17 cellular contexts compared by ENCODE assay signal in genomic region chr14:61468063-61468825, GRCh38.
DNase-seq lines count a peak whose midpoint lies in the region; ATAC-seq and TF ChIP-seq lines count a peak whose summit lies in the region.
"Had no signal": no experiment of that assay in that cellular context is flagged by ENCODE, and none has a peak within 500 bp of the region (broad histone marks: within the 10 kb centered on the region; RNA-seq: fewer than 3 reads in every experiment).

No MANE protein-coding gene starts in this region.

- peaks cover 55% of the 10 kb centered on the region for H3K36me3 Mint-ChIP-seq in activated naive CD8-positive, alpha-beta T cell treated with anti-CD3 and anti-CD28 coated beads, Interleukin-2, amount 50 U/mL, for 24 hours (ENCODE audit: low read depth)
- H3K36me3 Mint-ChIP-seq in nephron progenitor cell (ENCODE audit: low read depth), result no peaks in the 10 kb centered on the region

- intact Hi-C loops in lower lobe of right lung (cut with DNase I), result loop anchor here (10.0 kb wide), 2 partner anchors 267 to 367 kb away; no protein-coding TSS in a partner anchor

- TF ChIP-seq CTCF in lower lobe of right lung (IDR thresholded peaks at IDR 0.05), result no peak
- TF ChIP-seq CTCF in nephron progenitor cell (IDR thresholded peaks at IDR 0.05), result no peak

- no peak overlapping the region for H3K4me3 Mint-ChIP-seq in stimulated activated naive CD8-positive, alpha-beta T cell treated with anti-CD3 and anti-CD28 coated beads, Interleukin-15, amount 100 ng/mL, for 72 hours
- H3K4me3 Mint-ChIP-seq in activated naive CD8-positive, alpha-beta T cell treated with anti-CD3 and anti-CD28 coated beads, Interleukin-2, amount 50 U/mL, for 24 hours, result no peak overlapping the region
- H3K4me3 Mint-ChIP-seq in nephron progenitor cell, result no peak overlapping the region
- H3K4me3 Mint-ChIP-seq: activated T-cell treated with anti-CD3 and anti-CD28 coated beads, Interleukin-2, amount 50 U/mL, for 4 hours; T-helper 2 cell treated with Interferon-gamma antibody and Interleukin-4, amounts not matched to agents 5 μg/mL and 100 μg/mL, for 36 hours had no signal

- peak; percentile 2 for DNase-seq in stimulated activated naive CD8-positive, alpha-beta T cell treated with anti-CD3 and anti-CD28 coated beads, Interleukin-15, Interleukin-2, amounts not matched to agents 100 U/mL and 50 U/mL, for 24 hours
- DNase-seq in stimulated activated naive CD8-positive, alpha-beta T cell treated with anti-CD3 and anti-CD28 coated beads, Interleukin-15, amount 100 ng/mL, for 72 hours, result no peak
- no peak for DNase-seq in activated naive CD8-positive, alpha-beta T cell treated with anti-CD3 and anti-CD28 coated beads, Interleukin-2, amount 50 U/mL, for 24 hours
- DNase-seq in lower lobe of right lung (no peak), nephron progenitor cell (no peak)
- DNase-seq in activated CD8-positive, alpha-beta memory T cell treated with anti-CD3 and anti-CD28 coated beads, Interleukin-2, amount 50 U/mL, for 4 hours, result no peak
- DNase-seq: activated T-cell treated with anti-CD3 and anti-CD28 coated beads, Interleukin-2, amount 50 U/mL, for 4 hours; amniotic stem cell; gastrocnemius medialis; NCI-H146; stimulated activated CD4-positive, alpha-beta T cell treated with anti-CD3 and anti-CD28 coated beads, Interleukin-1b, Interleukin-23, amount 100 ng/mL, for 48 hours had no signal

- no peaks in the 10 kb centered on the region for H3K27me3 Mint-ChIP-seq in stimulated activated naive CD8-positive, alpha-beta T cell treated with anti-CD3 and anti-CD28 coated beads, Interleukin-15, amount 100 ng/mL, for 72 hours
- no peaks in the 10 kb centered on the region for H3K27me3 Mint-ChIP-seq in activated naive CD8-positive, alpha-beta T cell treated with anti-CD3 and anti-CD28 coated beads, Interleukin-2, amount 50 U/mL, for 24 hours
- H3K27me3 Mint-ChIP-seq in nephron progenitor cell (ENCODE audit: low read depth, poor library complexity), result peaks cover 16% of the 10 kb centered on the region

- no peaks in the 10 kb centered on the region for H3K27me3 ChIP-seq in lower lobe of right lung (ENCODE audit: low read depth)
- H3K27me3 ChIP-seq: gastrocnemius medialis, right lobe of liver, suprapubic skin had no signal

- no peak overlapping the region for H3K4me3 ChIP-seq in lower lobe of right lung
- H3K4me3 ChIP-seq: gastrocnemius medialis, HAP-1, right lobe of liver, suprapubic skin had no signal

- peaks cover 74% of the 10 kb centered on the region for H3K4me1 ChIP-seq in lower lobe of right lung
- H3K4me1 ChIP-seq: HAP-1 had no signal

- no peaks in the 10 kb centered on the region for H3K9me3 ChIP-seq in lower lobe of right lung
- H3K9me3 ChIP-seq: gastrocnemius medialis, HAP-1, right lobe of liver, suprapubic skin had no signal

- H3K9me3 Mint-ChIP-seq in stimulated activated naive CD8-positive, alpha-beta T cell treated with anti-CD3 and anti-CD28 coated beads, Interleukin-15, amount 100 ng/mL, for 72 hours, result no peaks in the 10 kb centered on the region
- H3K9me3 Mint-ChIP-seq in activated naive CD8-positive, alpha-beta T cell treated with anti-CD3 and anti-CD28 coated beads, Interleukin-2, amount 50 U/mL, for 24 hours, result no peaks in the 10 kb centered on the region
- peaks cover 10% of the 10 kb centered on the region for H3K9me3 Mint-ChIP-seq in nephron progenitor cell

- H3K36me3 ChIP-seq in lower lobe of right lung, result no peaks in the 10 kb centered on the region
- H3K36me3 ChIP-seq: gastrocnemius medialis, HAP-1, right lobe of liver, suprapubic skin had no signal

- peak overlapping the region in 1 of 2 donors; percentile 80 for H3K27ac Mint-ChIP-seq in stimulated activated naive CD8-positive, alpha-beta T cell treated with anti-CD3 and anti-CD28 coated beads, Interleukin-15, amount 100 ng/mL, for 72 hours
- peak overlapping the region; percentile 6 for H3K27ac Mint-ChIP-seq in activated naive CD8-positive, alpha-beta T cell treated with anti-CD3 and anti-CD28 coated beads, Interleukin-2, amount 50 U/mL, for 24 hours
- no peak overlapping the region for H3K27ac Mint-ChIP-seq in nephron progenitor cell
- H3K27ac Mint-ChIP-seq: T-helper 2 cell treated with Interferon-gamma antibody and Interleukin-4, amounts not matched to agents 5 μg/mL and 100 μg/mL, for 36 hours had no signal

- ATAC-seq in stimulated activated naive CD8-positive, alpha-beta T cell treated with anti-CD3 and anti-CD28 coated beads, Interleukin-15, Interleukin-2, amounts not matched to agents 100 U/mL and 50 U/mL, for 24 hours, result no peak
- no peak for ATAC-seq in stimulated activated naive CD8-positive, alpha-beta T cell treated with anti-CD3 and anti-CD28 coated beads, Interleukin-15, amount 100 ng/mL, for 72 hours
- ATAC-seq in activated naive CD8-positive, alpha-beta T cell treated with anti-CD3 and anti-CD28 coated beads, Interleukin-2, amount 50 U/mL, for 24 hours, result no peak
- no peak for ATAC-seq in lower lobe of right lung
- no peak for ATAC-seq in GM18520 (IDR thresholded peaks at IDR 0.05; ENCODE audit: unreplicated experiment)
- no peak for ATAC-seq in GM21447 (IDR thresholded peaks at IDR 0.05; ENCODE audit: unreplicated experiment)
- ATAC-seq: activated T-cell treated with anti-CD3 and anti-CD28 coated beads, Interleukin-2, amount 50 U/mL, for 4 hours; gastrocnemius medialis had no signal

- peak overlapping the region; percentile 25 for H3K27ac ChIP-seq in lower lobe of right lung
- H3K27ac ChIP-seq: right lobe of liver, suprapubic skin had no signal

- peaks cover 91% of the 10 kb centered on the region for H3K4me1 Mint-ChIP-seq in stimulated activated naive CD8-positive, alpha-beta T cell treated with anti-CD3 and anti-CD28 coated beads, Interleukin-15, amount 100 ng/mL, for 72 hours
- peaks cover 84% of the 10 kb centered on the region for H3K4me1 Mint-ChIP-seq in activated naive CD8-positive, alpha-beta T cell treated with anti-CD3 and anti-CD28 coated beads, Interleukin-2, amount 50 U/mL, for 24 hours
- H3K4me1 Mint-ChIP-seq in nephron progenitor cell, result peaks cover 31% of the 10 kb centered on the region
